In genomic region chr2:10331702-10332401, GRCh38 we compare ENCODE assay signal across 8 cellular contexts. TPM values are rescaled to one million over a fixed set of nuclear protein-coding genes. Genes with fewer than 3 reads are reported as not detected.
A peak's percentile ranks its signal among the peaks of the same experiment; 100 is the strongest.
DNase-seq lines count a peak whose midpoint lies in the region; ATAC-seq and TF ChIP-seq lines count a peak whose summit lies in the region.

No MANE protein-coding gene starts in this region.

- intact Hi-C loops in PC-3 (cut with micrococcal nuclease) (no loop called here), lower leg skin (cut with DNase I; ENCODE audit: low total_unique reads) (no loop called here)

- peaks cover 4% of the 10 kb centered on the region for H3F3A ChIP-seq in PC-3 (ENCODE audit: low read length, unreplicated experiment)

- H3K9me3 ChIP-seq in PC-3 (ENCODE audit: low read length): 0 out of 2 replicates have a peak, but pooled peaks cover 7% of the 10 kb centered on the region

- WGBS in lower leg skin, 2 donors: 67 to 73% methylated on average over 11 of the region's 11 CpGs

- H3K9me3 Mint-ChIP-seq in naive thymus-derived CD8-positive, alpha-beta T cell: peaks cover 0 to 4% (median 0%) of the 10 kb centered on the region in 9 donors

- H3K9ac ChIP-seq in PC-3 (ENCODE audit: low read length): no peak overlapping the region

- peaks cover 68% of the 10 kb centered on the region for H4K20me1 ChIP-seq in PC-3 (ENCODE audit: low read length)

- DNase-seq in PC-3: no peak
- peak; percentile 58 for DNase-seq in activated naive CD4-positive, alpha-beta T cell treated with anti-CD3 and anti-CD28 coated beads, Interleukin-2, amount 50 U/mL, for 16 hours
- peak in 9 of 10 donors; percentile 21 to 57 (median 50) for DNase-seq in naive thymus-derived CD8-positive, alpha-beta T cell
- no peak for DNase-seq in lower leg skin (ENCODE audit: low spot score in 2 of 2)
- DNase-seq in NCI-H226: no peak
- DNase-seq in NCI-H187 (lab: John Stamatoyannopoulos, UW): no peak

- H3K36me3 ChIP-seq in PC-3 (ENCODE audit: low read depth, low read length): peaks cover 40% of the 10 kb centered on the region

- CTCF ChIA-PET in PC-3 (lab: Charles Lee): interaction anchor here (0.8 kb wide), 1 partner anchor 348 kb away, joined by 5 read pairs; no protein-coding TSS in a partner anchor

- H3K4me1 ChIP-seq in PC-3 (ENCODE audit: insufficient read depth, low read length): peaks cover 64% of the 10 kb centered on the region

- no peaks in the 10 kb centered on the region for H3K9me2 ChIP-seq in PC-3 (replicated peaks; ENCODE audit: low read length)

- peak overlapping the region; percentile 63; the same call in 1 of the 2 replicates for H3K4me2 ChIP-seq in PC-3 (ENCODE audit: low read length)

- no peaks in the 10 kb centered on the region for H3K27me3 Mint-ChIP-seq in naive thymus-derived CD8-positive, alpha-beta T cell

- H3K27ac ChIP-seq in PC-3 (ENCODE audit: low read length): no peak overlapping the region

- H3K4me3 ChIP-seq in PC-3 (ENCODE audit: low read length): no peak overlapping the region
- no peak overlapping the region for H3K4me3 ChIP-seq in lower leg skin (ENCODE audit: low read depth, poor library complexity, severe bottlenecking)

- BruUV-seq in PC-3 (replicated peaks; lab: Mats Ljungman, UMichigan): no TSS peak

- POLR2A ChIA-PET in PC-3 (lab: Charles Lee; ENCODE audit: unreplicated experiment): no interaction called here
- POLR2A ChIA-PET in naive thymus-derived CD8-positive, alpha-beta T cell (lab: Charles Lee): interaction anchor here (0.7 to 14.9 kb wide), 11 partner anchors 8 to 117 kb away, joined by 3 to 325 read pairs (median 5); partner anchors contain the start of genes HPCAL1 and ODC1

- H2AFZ ChIP-seq in PC-3 (ENCODE audit: low read length): no peak overlapping the region

- peak overlapping the region; percentile 94 to 99 (median 98) for H3K27ac Mint-ChIP-seq in naive thymus-derived CD8-positive, alpha-beta T cell

- ATAC-seq in GM19035 (IDR thresholded peaks at IDR 0.05; ENCODE audit: unreplicated experiment): peak; percentile 71
- ATAC-seq in HG03103 (IDR thresholded peaks at IDR 0.05; ENCODE audit: low read depth, unreplicated experiment): peak; percentile 52
- no peak for ATAC-seq in PC-3
- peak; percentile 20 to 57 for ATAC-seq in naive thymus-derived CD8-positive, alpha-beta T cell

- peaks cover 100% of the 10 kb centered on the region for H3K79me2 ChIP-seq in PC-3 (ENCODE audit: low read length)

- peaks cover 59 to 94% (median 81%) of the 10 kb centered on the region in 4 donors for H3K4me1 Mint-ChIP-seq in naive thymus-derived CD8-positive, alpha-beta T cell

- H3K36me3 Mint-ChIP-seq in naive thymus-derived CD8-positive, alpha-beta T cell: peaks cover 0 to 10% (median 7%) of the 10 kb centered on the region in 3 donors

- H3K27me3 ChIP-seq in PC-3 (ENCODE audit: low read length): no peaks in the 10 kb centered on the region

- peak overlapping the region; percentile 87 to 100 (median 92) for H3K4me3 Mint-ChIP-seq in naive thymus-derived CD8-positive, alpha-beta T cell

- TF ChIP-seq POLR2A in lower leg skin (IDR thresholded peaks at IDR 0.05): no peak

- TF ChIP-seq CTCF in PC-3 (conservative IDR thresholded peaks at IDR 0.05; ENCODE audit: low read depth, low read length) (no peak), lower leg skin (IDR thresholded peaks at IDR 0.05) (no peak)

RNA-seq across cellular contexts. Expression of gene HPCAL1, which starts 29.1 kb away (rescaled TPM):
- total RNA-seq in PC-3 (2014; rRNA removed) (312 and 339 TPM in 2 replicates), lower leg skin (10 to 100 TPM; 26.4 to 45.7 (median 36.9) TPM)
- total RNA-seq in naive thymus-derived CD8-positive, alpha-beta T cell: 10 to 100 TPM; 84.9 to 86.2 TPM
- 100 to 1,000 TPM in 1 of 3 donors, 10 to 100 TPM in 2; 71.5 to 122 (median 98.2) TPM for polyA plus RNA-seq in naive thymus-derived CD8-positive, alpha-beta T cell

Comparison
In these comparisons a context has a peak if more than half of its experiments do, and no peak if none do; other contexts are left out.
1. DNase-seq: peak in activated naive CD4-positive, alpha-beta T cell treated with anti-CD3 and anti-CD28 coated beads, Interleukin-2, amount 50 U/mL, for 16 hours (single experiment) and naive thymus-derived CD8-positive, alpha-beta T cell (9 of 10); none in PC-3 (single experiment), lower leg skin (0 of 2), NCI-H226 (single experiment) and NCI-H187 (0 of 2).